In the genomic region with DNA sequence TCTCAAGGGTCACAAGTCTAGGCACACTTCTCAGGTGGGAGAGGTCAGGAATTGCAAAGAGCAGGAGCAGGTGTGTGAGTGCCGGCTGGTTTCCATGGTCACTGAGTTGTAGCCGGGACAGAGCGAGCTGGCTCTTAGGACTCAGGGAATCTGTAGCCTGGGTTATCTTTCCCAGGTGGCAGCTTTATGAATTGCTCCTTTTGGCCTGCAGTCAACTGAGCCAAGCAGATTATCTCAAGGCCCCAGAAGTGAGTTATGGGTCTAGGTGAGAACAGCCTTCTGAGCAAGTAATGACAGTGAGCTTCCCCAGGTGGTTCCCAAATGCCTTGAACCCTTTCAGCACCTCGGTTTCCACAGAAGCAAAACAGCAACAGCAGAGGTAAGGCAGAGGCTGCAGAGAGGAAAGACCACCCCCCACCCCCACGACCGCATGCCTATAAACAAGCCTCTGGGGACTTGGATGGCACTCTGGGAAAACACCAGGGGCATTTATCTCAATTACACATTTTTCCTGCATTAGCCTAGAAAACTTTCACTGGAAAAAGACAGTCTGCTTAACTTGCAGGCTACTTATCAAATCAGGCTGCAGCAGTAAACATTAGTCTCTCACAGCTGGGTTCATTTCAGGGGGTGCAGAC, we compare ENCODE assay signal across 1 cellular context.
TF ChIP-seq lines count a peak whose summit lies in the region.

No MANE protein-coding gene starts in this region.

TF ChIP-seq in A549, 52 proteins besides CTCF, POLR2A, EP300 and RAD21 (continued from another document):
- TF ChIP-seq, protein P1, sequence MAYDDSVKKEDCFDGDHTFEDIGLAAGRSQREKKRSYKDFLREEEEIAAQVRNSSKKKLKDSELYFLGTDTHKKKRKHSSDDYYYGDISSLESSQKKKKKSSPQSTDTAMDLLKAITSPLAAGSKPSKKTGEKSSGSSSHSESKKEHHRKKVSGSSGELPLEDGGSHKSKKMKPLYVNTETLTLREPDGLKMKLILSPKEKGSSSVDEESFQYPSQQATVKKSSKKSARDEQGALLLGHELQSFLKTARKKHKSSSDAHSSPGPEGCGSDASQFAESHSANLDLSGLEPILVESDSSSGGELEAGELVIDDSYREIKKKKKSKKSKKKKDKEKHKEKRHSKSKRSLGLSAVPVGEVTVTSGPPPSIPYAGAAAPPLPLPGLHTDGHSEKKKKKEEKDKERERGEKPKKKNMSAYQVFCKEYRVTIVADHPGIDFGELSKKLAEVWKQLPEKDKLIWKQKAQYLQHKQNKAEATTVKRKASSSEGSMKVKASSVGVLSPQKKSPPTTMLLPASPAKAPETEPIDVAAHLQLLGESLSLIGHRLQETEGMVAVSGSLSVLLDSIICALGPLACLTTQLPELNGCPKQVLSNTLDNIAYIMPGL (CRISPR knock-in tag; IDR thresholded peaks at IDR 0.05; ENCODE audit: borderline replicate concordance), result no peak
- no peak for TF ChIP-seq MYC (IDR thresholded peaks at IDR 0.05; ENCODE audit: borderline replicate concordance, low read length)
- TF ChIP-seq SMC3 (IDR thresholded peaks at IDR 0.05), result no peak
- no peak for TF ChIP-seq FOXS1 (CRISPR knock-in tag; IDR thresholded peaks at IDR 0.05)
- no peak for TF ChIP-seq FOSB (CRISPR knock-in tag; IDR thresholded peaks at IDR 0.05)
- no peak for TF ChIP-seq NFE2L2 (conservative IDR thresholded peaks at IDR 0.05; ENCODE audit: low read length)
- TF ChIP-seq TFCP2L1 (CRISPR knock-in tag; IDR thresholded peaks at IDR 0.05), result no peak
- TF ChIP-seq REST (IDR thresholded peaks at IDR 0.05), result no peak
- TF ChIP-seq HOXB5 (CRISPR knock-in tag; IDR thresholded peaks at IDR 0.05), result no peak
- no peak for TF ChIP-seq ZSCAN20 (CRISPR knock-in tag; IDR thresholded peaks at IDR 0.05)
- TF ChIP-seq RFX5 (IDR thresholded peaks at IDR 0.05), result no peak
- TF ChIP-seq RARB (CRISPR knock-in tag; IDR thresholded peaks at IDR 0.05), result no peak
